Comparison of ENCODE assay signal across 18 cellular contexts in genomic region chrX:15606064-15606590, GRCh38. TPM values are rescaled to one million over a fixed set of nuclear protein-coding genes. Genes with fewer than 3 reads are reported as not detected.
"Had no signal": no experiment of that assay in that cellular context is flagged by ENCODE, and none has a peak within 500 bp of the region (broad histone marks: within the 10 kb centered on the region; RNA-seq: fewer than 3 reads in every experiment).

No MANE protein-coding gene starts in this region.

- H3K36me3 ChIP-seq: ascending aorta, breast epithelium, lower lobe of right lung, sigmoid colon, tibial nerve had no signal

- H3K27me3 Mint-ChIP-seq: activated naive CD8-positive, alpha-beta T cell treated with anti-CD3 and anti-CD28 coated beads, Interleukin-2, amount 50 U/mL, for 24 hours had no signal

- H3K27ac Mint-ChIP-seq: activated naive CD8-positive, alpha-beta T cell treated with anti-CD3 and anti-CD28 coated beads, Interleukin-2, amount 50 U/mL, for 24 hours; stimulated activated naive B cell treated with anti-CD40 and anti-IgM and Interleukin-4, amounts not matched to agents 10 μg/mL and 1 μg/mL and 100 μg/mL, for 72 hours; T-helper 2 cell treated with Interferon-gamma antibody and Interleukin-4, amounts not matched to agents 5 μg/mL and 100 μg/mL, for 36 hours had no signal

- H3K4me1 ChIP-seq: ascending aorta, breast epithelium, lower lobe of right lung, psoas muscle, sigmoid colon, tibial nerve had no signal

- H3K4me3 ChIP-seq: ascending aorta, breast epithelium, lower lobe of right lung, psoas muscle, sigmoid colon, tibial nerve had no signal

- H3K4me1 Mint-ChIP-seq: activated naive CD8-positive, alpha-beta T cell treated with anti-CD3 and anti-CD28 coated beads, Interleukin-2, amount 50 U/mL, for 24 hours; stimulated activated naive B cell treated with anti-CD40 and anti-IgM and Interleukin-4, amounts not matched to agents 10 μg/mL and 1 μg/mL and 100 μg/mL, for 72 hours had no signal

- H3K9me3 Mint-ChIP-seq: activated naive CD8-positive, alpha-beta T cell treated with anti-CD3 and anti-CD28 coated beads, Interleukin-2, amount 50 U/mL, for 24 hours; T-helper 2 cell treated with Interferon-gamma antibody and Interleukin-4, amounts not matched to agents 5 μg/mL and 100 μg/mL, for 36 hours had no signal

- H3K27ac ChIP-seq: ascending aorta, lower lobe of right lung, psoas muscle, sigmoid colon, tibial nerve had no signal

- H3K4me3 Mint-ChIP-seq: activated naive CD8-positive, alpha-beta T cell treated with anti-CD3 and anti-CD28 coated beads, Interleukin-2, amount 50 U/mL, for 24 hours; mesothelial cell of epicardium; stimulated activated naive B cell treated with anti-CD40 and anti-IgM and Interleukin-4, amounts not matched to agents 10 μg/mL and 1 μg/mL and 100 μg/mL, for 72 hours; T-helper 2 cell treated with Interferon-gamma antibody and Interleukin-4, amounts not matched to agents 5 μg/mL and 100 μg/mL, for 36 hours had no signal

- H3K27me3 ChIP-seq: ascending aorta, sigmoid colon had no signal

- DNase-seq: activated CD4-positive, CD25-positive, alpha-beta regulatory T cell treated with anti-CD3 and anti-CD28 coated beads, Interleukin-2, amount 50 U/mL, for 72 hours; activated naive CD4-positive, alpha-beta T cell treated with Interleukin-2 at 50 U/mL for 16 hours; activated naive CD8-positive, alpha-beta T cell treated with anti-CD3 and anti-CD28 coated beads, Interleukin-2, amount 50 U/mL, for 24 hours; kidney glomerular epithelial cell; lower lobe of right lung; psoas muscle; sigmoid colon; stimulated activated CD4-positive, alpha-beta T cell treated with anti-CD3 and anti-CD28 coated beads, Interleukin-12 subunit alpha, Interleukin-12 subunit beta, amount 100 ng/mL, for 4 hours; stimulated activated naive B cell treated with anti-CD40 and anti-IgM and Interleukin-4, amounts not matched to agents 10 μg/mL and 1 μg/mL and 100 μg/mL, for 72 hours had no signal

- H3K36me3 Mint-ChIP-seq: mesothelial cell of epicardium; stimulated activated naive B cell treated with anti-CD40 and anti-IgM and Interleukin-4, amounts not matched to agents 10 μg/mL and 1 μg/mL and 100 μg/mL, for 72 hours had no signal

- ATAC-seq: activated naive CD8-positive, alpha-beta T cell treated with anti-CD3 and anti-CD28 coated beads, Interleukin-2, amount 50 U/mL, for 24 hours; lower lobe of right lung; psoas muscle; stimulated activated naive B cell treated with anti-CD40 and anti-IgM and Interleukin-4, amounts not matched to agents 10 μg/mL and 1 μg/mL and 100 μg/mL, for 72 hours had no signal

- H3K9me3 ChIP-seq: ascending aorta, breast epithelium, lower lobe of right lung, psoas muscle, sigmoid colon, tibial nerve had no signal

RNA-seq across cellular contexts. Expression of gene ACE2, which starts 5.4 kb away (rescaled TPM):
- total RNA-seq: activated CD8-positive, alpha-beta memory T cell treated with anti-CD3 and anti-CD28 coated beads for 36 hours; dermis microvascular lymphatic vessel endothelial cell; myocyte; osteoblast had no signal

RNA-seq across cellular contexts. Expression of gene CLTRN, which starts 58.5 kb away (rescaled TPM):
- total RNA-seq: ascending aorta, dermis microvascular lymphatic vessel endothelial cell, myocyte, psoas muscle had no signal
- polyA plus RNA-seq: psoas muscle had no signal
